8 cellular contexts compared by ENCODE assay signal in the genomic region with DNA sequence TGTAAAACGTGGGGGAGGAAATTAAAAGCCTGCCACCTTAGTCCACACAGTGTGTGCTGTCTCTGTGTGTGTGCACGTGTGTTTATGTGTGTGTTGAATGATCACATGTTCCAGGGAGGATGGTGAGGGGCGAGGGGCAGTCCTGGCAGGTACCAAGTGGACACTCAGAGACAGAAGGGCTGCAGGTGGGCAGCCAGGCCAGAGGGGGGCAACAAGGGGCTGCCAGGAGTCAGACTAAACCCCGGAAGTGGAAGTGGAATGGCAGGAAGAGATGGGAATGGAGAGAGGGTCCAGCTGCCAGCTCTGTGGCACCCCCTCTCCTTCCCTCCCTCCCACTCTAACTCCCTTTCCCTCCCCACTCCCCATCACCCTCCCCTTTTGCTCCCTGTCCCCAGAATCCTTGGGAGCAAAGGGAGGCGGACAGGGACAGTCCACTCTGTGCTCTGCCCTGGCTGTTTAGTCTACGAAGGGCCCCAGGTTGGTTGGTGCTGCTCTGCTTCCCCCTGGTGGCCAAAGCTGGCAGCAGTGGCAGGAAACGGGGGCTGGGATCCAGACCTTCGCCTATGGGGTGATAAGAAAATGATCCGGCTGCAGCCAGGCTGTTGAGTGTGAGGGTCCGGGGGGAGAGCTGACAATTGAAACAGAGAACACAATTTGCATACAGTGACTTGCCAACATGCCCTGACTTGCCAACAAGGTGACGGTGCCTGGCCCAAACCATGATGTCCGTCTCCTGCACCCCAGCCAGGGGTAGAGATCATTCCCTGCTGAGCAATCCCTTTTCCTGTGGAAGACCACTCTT. TPM values are rescaled to one million over a fixed set of nuclear protein-coding genes. Genes with fewer than 3 reads are reported as not detected.
A peak's percentile ranks its signal among the peaks of the same experiment; 100 is the strongest.
DNase-seq lines count a peak whose midpoint lies in the region; ATAC-seq and TF ChIP-seq lines count a peak whose summit lies in the region.

No MANE protein-coding gene starts in this region.

- DNase-seq in GM03348 (ENCODE audit: low spot score), result peak; percentile 89
- DNase-seq in NCI-H510A treated with DMSO at 0.1 percent for 48 hours (lab: John Stamatoyannopoulos, UW), result peak; percentile 91
- peak; percentile 40 to 46 for DNase-seq in activated CD4-positive, alpha-beta T cell treated with anti-CD3 and anti-CD28 coated beads, Interleukin-2, amount 50 U/mL, for 4 hours
- DNase-seq in ecto neural progenitor cell (ENCODE audit: low spot score), result peak; percentile 91
- DNase-seq in lower lobe of right lung, result peak; percentile 77
- DNase-seq in stimulated activated CD4-positive, alpha-beta T cell treated with anti-CD3 and anti-CD28 coated beads, TNF-alpha, amount 100 ng/mL, for 1 hour (ENCODE audit: low read depth in 3 of 3, low spot score in 1 of 3), result peak; percentile 3 to 68 (median 46)

- H3K9me3 ChIP-seq in lower lobe of right lung, result no peaks in the 10 kb centered on the region

- H3K27me3 ChIP-seq in lower lobe of right lung (ENCODE audit: low read depth), result no peaks in the 10 kb centered on the region

- TF ChIP-seq CTCF in lower lobe of right lung (IDR thresholded peaks at IDR 0.05), result peak; percentile 88

- H3K4me3 ChIP-seq in lower lobe of right lung, result peak overlapping the region; percentile 21

- no peaks in the 10 kb centered on the region for H3K36me3 ChIP-seq in lower lobe of right lung

- intact Hi-C loops in lower lobe of right lung (cut with DNase I), result no loop called here

- no peak overlapping the region for H3K27ac ChIP-seq in lower lobe of right lung

- ATAC-seq in HG02852 (IDR thresholded peaks at IDR 0.05; ENCODE audit: unreplicated experiment), result peak; percentile 80
- ATAC-seq in lower lobe of right lung, result peak; percentile 84 to 90
- no peak for ATAC-seq in HG03097 (IDR thresholded peaks at IDR 0.05; ENCODE audit: low FRiP score, unreplicated experiment)

- H3K4me1 ChIP-seq in lower lobe of right lung, result peaks cover 20% of the 10 kb centered on the region

RNA-seq across cellular contexts. Expression of a gene that starts 24.4 kb away (rescaled TPM):
- total RNA-seq in lower lobe of right lung, result 6.5 TPM

RNA-seq across cellular contexts. Expression of a gene that starts 29.6 kb away (rescaled TPM):
- 3.6 TPM for total RNA-seq in lower lobe of right lung
